Comparison of ENCODE assay signal across 12 cellular contexts in the genomic region with DNA sequence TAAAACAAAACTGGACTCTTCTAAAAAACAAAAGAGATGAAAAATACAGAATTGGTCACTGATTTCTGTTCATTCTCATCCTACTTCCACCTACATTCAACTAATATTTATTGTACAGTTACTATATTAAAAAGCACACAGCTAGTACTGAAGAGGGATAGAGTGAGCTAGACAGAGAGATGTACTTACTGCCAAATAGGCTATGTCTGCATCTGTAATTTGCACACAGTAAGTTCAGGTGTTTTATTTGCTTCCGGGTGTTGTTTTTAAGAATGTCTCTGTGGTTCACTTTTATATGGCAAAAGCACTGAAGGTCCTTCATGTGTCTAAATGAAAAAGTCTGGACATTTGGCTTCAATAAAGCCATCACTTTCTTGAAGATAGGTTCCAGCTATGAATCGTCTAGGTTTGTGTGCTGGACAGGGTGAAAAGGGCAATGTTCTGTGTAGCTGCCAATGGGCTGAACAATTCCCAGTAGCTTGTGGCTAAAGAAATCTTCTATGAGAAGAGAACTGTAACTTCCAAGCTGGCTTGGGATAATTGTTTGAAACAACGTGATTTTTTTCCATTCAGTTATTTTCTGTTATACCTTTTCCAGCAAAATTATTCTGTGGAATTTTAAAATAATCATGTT. TPM values are rescaled to one million over a fixed set of nuclear protein-coding genes. Genes with fewer than 3 reads are reported as not detected.
DNase-seq lines count a peak whose midpoint lies in the region; ATAC-seq and TF ChIP-seq lines count a peak whose summit lies in the region.
"Had no signal": no experiment of that assay in that cellular context is flagged by ENCODE, and none has a peak within 500 bp of the region (broad histone marks: within the 10 kb centered on the region; RNA-seq: fewer than 3 reads in every experiment).

No MANE protein-coding gene starts in this region.

- H2AFZ ChIP-seq in Karpas-422 (ENCODE audit: low read length) = no peak overlapping the region

- no peak overlapping the region for H3K4me2 ChIP-seq in Karpas-422 (ENCODE audit: low read depth, low read length, poor library complexity, severe bottlenecking)

- no peak overlapping the region for H3K9ac ChIP-seq in Karpas-422 (ENCODE audit: low read length)

- DNase-seq in left lobe of liver (ENCODE audit: low spot score) (no peak), substantia nigra (lab: John Stamatoyannopoulos, UW) (peak in 1 of 49 donors; percentile 12), Karpas-422 (no peak), DMS79 treated with DMSO at 0.1 percent for 48 hours (lab: John Stamatoyannopoulos, UW) (no peak), KG1 (lab: John Stamatoyannopoulos, UW) (no peak), HT-29 (ENCODE audit: low spot score) (no peak)
- DNase-seq: activated effector memory CD4-positive, alpha-beta T cell treated with Interleukin-2 at 50 U/mL for 16 hours; naive thymus-derived CD4-positive, alpha-beta T cell; NCI-H69; stimulated activated CD4-positive, alpha-beta T cell treated with anti-CD3 and anti-CD28 coated beads, Interleukin-4, amount 100 ng/mL, for 4 hours had no signal

- H3K9me2 ChIP-seq in Karpas-422 (replicated peaks; ENCODE audit: insufficient read depth, low read length) = no peaks in the 10 kb centered on the region

- no peak for TF ChIP-seq CTCF in HEK293 (tag by site-specific recombination; IDR thresholded peaks at IDR 0.05)

- H3K4me1 ChIP-seq in HEK293 (ENCODE audit: control insufficient read depth, insufficient read depth, low read length) = peaks cover 34% of the 10 kb centered on the region
- no peaks in the 10 kb centered on the region for H3K4me1 ChIP-seq in Karpas-422 (ENCODE audit: low read length)

- H3K4me3 ChIP-seq in HEK293 (ENCODE audit: low read depth, low read length) (no peak overlapping the region), Karpas-422 (ENCODE audit: low read length) (no peak overlapping the region)

- no peaks in the 10 kb centered on the region for H3K27me3 ChIP-seq in Karpas-422 (ENCODE audit: low read length)

- H3K36me3 ChIP-seq in HEK293 (ENCODE audit: control insufficient read depth in 2 of 2, insufficient read depth in 1 of 2, low read length in 2 of 2) (no peaks in the 10 kb centered on the region), Karpas-422 (ENCODE audit: insufficient read depth, low read length) (no peaks in the 10 kb centered on the region)

- peak; percentile 77 for ATAC-seq in left lobe of liver
- ATAC-seq: naive thymus-derived CD4-positive, alpha-beta T cell had no signal

- no peaks in the 10 kb centered on the region for H3K79me2 ChIP-seq in Karpas-422 (ENCODE audit: low read length)

- POLR2A ChIA-PET in HEK293 (lab: Yijun Ruan, JAX) = interaction anchor here (1.6 kb wide), 1 partner anchor 12 kb away, joined by 4 read pairs; no protein-coding TSS in a partner anchor

- no peak overlapping the region for H3K27ac ChIP-seq in HEK293 (ENCODE audit: extremely low read depth, low read depth, low read length)
- peak overlapping the region; percentile 43 for H3K27ac ChIP-seq in cingulate gyrus (ENCODE audit: low read depth, low read length)
- H3K27ac ChIP-seq in substantia nigra (ENCODE audit: low read depth, low read length, poor library complexity, severe bottlenecking) = peak overlapping the region; percentile 36
- H3K27ac ChIP-seq in Karpas-422 (ENCODE audit: low read length) = no peak overlapping the region

- H3K9me3 ChIP-seq in HEK293 (ENCODE audit: control insufficient read depth, insufficient read depth, low read depth, low read length) (no peaks in the 10 kb centered on the region), Karpas-422 (ENCODE audit: low read length) (no peaks in the 10 kb centered on the region)

- CTCF ChIA-PET in HEK293 (lab: Yijun Ruan, JAX) = interaction anchor here (0.6 kb wide), 2 partner anchors 15 to 28 kb away, joined by 4 to 6 read pairs; no protein-coding TSS in a partner anchor

- H4K20me1 ChIP-seq in Karpas-422 (ENCODE audit: insufficient read depth, low read depth, low read length) = no peaks in the 10 kb centered on the region

TF ChIP-seq in HEK293, 187 proteins besides CTCF, POLR2A, EP300 and RAD21:
- peak; percentile 56; the same call in 1 of the 2 replicates for TF ChIP-seq ZNF664 (tag by site-specific recombination; IDR thresholded peaks at IDR 0.05)
- TF ChIP-seq, protein P1, sequence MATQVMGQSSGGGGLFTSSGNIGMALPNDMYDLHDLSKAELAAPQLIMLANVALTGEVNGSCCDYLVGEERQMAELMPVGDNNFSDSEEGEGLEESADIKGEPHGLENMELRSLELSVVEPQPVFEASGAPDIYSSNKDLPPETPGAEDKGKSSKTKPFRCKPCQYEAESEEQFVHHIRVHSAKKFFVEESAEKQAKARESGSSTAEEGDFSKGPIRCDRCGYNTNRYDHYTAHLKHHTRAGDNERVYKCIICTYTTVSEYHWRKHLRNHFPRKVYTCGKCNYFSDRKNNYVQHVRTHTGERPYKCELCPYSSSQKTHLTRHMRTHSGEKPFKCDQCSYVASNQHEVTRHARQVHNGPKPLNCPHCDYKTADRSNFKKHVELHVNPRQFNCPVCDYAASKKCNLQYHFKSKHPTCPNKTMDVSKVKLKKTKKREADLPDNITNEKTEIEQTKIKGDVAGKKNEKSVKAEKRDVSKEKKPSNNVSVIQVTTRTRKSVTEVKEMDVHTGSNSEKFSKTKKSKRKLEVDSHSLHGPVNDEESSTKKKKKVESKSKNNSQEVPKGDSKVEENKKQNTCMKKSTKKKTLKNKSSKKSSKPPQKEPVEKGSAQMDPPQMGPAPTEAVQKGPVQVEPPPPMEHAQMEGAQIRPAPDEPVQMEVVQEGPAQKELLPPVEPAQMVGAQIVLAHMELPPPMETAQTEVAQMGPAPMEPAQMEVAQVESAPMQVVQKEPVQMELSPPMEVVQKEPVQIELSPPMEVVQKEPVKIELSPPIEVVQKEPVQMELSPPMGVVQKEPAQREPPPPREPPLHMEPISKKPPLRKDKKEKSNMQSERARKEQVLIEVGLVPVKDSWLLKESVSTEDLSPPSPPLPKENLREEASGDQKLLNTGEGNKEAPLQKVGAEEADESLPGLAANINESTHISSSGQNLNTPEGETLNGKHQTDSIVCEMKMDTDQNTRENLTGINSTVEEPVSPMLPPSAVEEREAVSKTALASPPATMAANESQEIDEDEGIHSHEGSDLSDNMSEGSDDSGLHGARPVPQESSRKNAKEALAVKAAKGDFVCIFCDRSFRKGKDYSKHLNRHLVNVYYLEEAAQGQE (tag by site-specific recombination; IDR thresholded peaks at IDR 0.05) = 0 out of 2 replicates have a peak, but pooled peaks have one; percentile 14
- TF ChIP-seq, protein P2, sequence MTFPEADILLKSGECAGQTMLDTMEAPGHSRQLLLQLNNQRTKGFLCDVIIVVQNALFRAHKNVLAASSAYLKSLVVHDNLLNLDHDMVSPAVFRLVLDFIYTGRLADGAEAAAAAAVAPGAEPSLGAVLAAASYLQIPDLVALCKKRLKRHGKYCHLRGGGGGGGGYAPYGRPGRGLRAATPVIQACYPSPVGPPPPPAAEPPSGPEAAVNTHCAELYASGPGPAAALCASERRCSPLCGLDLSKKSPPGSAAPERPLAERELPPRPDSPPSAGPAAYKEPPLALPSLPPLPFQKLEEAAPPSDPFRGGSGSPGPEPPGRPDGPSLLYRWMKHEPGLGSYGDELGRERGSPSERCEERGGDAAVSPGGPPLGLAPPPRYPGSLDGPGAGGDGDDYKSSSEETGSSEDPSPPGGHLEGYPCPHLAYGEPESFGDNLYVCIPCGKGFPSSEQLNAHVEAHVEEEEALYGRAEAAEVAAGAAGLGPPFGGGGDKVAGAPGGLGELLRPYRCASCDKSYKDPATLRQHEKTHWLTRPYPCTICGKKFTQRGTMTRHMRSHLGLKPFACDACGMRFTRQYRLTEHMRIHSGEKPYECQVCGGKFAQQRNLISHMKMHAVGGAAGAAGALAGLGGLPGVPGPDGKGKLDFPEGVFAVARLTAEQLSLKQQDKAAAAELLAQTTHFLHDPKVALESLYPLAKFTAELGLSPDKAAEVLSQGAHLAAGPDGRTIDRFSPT (tag by site-specific recombination; IDR thresholded peaks at IDR 0.05) = no peak

RNA-seq across cellular contexts. Expression of a gene that starts 47.3 kb away (rescaled TPM):
- total RNA-seq in left lobe of liver = 18.7 TPM
- total RNA-seq in Karpas-422 (2014; rRNA removed; shearing (Covaris generic); ENCODE audit: low replicate concordance) = 1.7 and 3.7 TPM in 2 replicates
- 1.5 and 9.5 TPM in 2 replicates for total RNA-seq in HT-29 (2014; rRNA removed; shearing (Covaris generic))

Comparison
In these comparisons a context has a peak if more than half of its experiments do, and no peak if none do; other contexts are left out.
1. H3K27ac ChIP-seq: peak in cingulate gyrus (single experiment) and substantia nigra (single experiment); none in HEK293 (single experiment) and Karpas-422 (single experiment).